ENCODE assay signal across 9 cellular contexts in genomic region chr7:6705959-6706665, GRCh38. TPM values are rescaled to one million over a fixed set of nuclear protein-coding genes. Genes with fewer than 3 reads are reported as not detected.
DNase-seq lines count a peak whose midpoint lies in the region; ATAC-seq, FAIRE-seq and TF ChIP-seq lines count a peak whose summit lies in the region.
"Had no signal": no experiment of that assay in that cellular context is flagged by ENCODE, and none has a peak within 500 bp of the region (broad histone marks: within the 10 kb centered on the region; RNA-seq: fewer than 3 reads in every experiment).

No MANE protein-coding gene starts in this region.

- H3K4me1 ChIP-seq in esophagus muscularis mucosa = peaks cover 35 to 45% (median 37%) of the 10 kb centered on the region in 4 donors

- intact Hi-C loops in esophagus muscularis mucosa (cut with DNase I) = loop anchor here (5.0 kb wide), 1 partner anchor 69 kb away; the partner anchor contains the start of gene ZNF316

- H3K27ac ChIP-seq in esophagus muscularis mucosa (replicated peaks in 1 of 4) = peak overlapping the region; percentile 89 to 94 (median 92)

- peak overlapping the region; percentile 73 to 86 for H3K27ac Mint-ChIP-seq in natural killer cell treated with Interleukin-12 subunit alpha and Interleukin-12 subunit beta and Interleukin-15 and Interleukin-18, amount 100 ng/mL, for 72 hours
- H3K27ac Mint-ChIP-seq in type B pancreatic cell = peak overlapping the region; percentile 94

- peaks cover 40 to 49% of the 10 kb centered on the region in 2 donors for H3K4me1 Mint-ChIP-seq in natural killer cell treated with Interleukin-12 subunit alpha and Interleukin-12 subunit beta and Interleukin-15 and Interleukin-18, amount 100 ng/mL, for 72 hours (ENCODE audit: low read depth in 2 of 2)
- peaks cover 23% of the 10 kb centered on the region for H3K4me1 Mint-ChIP-seq in type B pancreatic cell (ENCODE audit: unreplicated experiment)

- no peak for TF ChIP-seq CTCF in esophagus muscularis mucosa (IDR thresholded peaks at IDR 0.05)
- TF ChIP-seq CTCF in type B pancreatic cell (conservative IDR thresholded peaks at IDR 0.05) = no peak

- peak overlapping the region; percentile 88 to 100 (median 96) for H3K4me3 ChIP-seq in esophagus muscularis mucosa

- H3K36me3 Mint-ChIP-seq in natural killer cell treated with Interleukin-12 subunit alpha and Interleukin-12 subunit beta and Interleukin-15 and Interleukin-18, amount 100 ng/mL, for 72 hours = peaks cover 38% of the 10 kb centered on the region
- H3K36me3 Mint-ChIP-seq in type B pancreatic cell = peaks cover 38% of the 10 kb centered on the region

- peak; percentile 68 for ATAC-seq in natural killer cell treated with Interleukin-12 subunit alpha and Interleukin-12 subunit beta and Interleukin-15 and Interleukin-18, amount 100 ng/mL, for 72 hours

- H3K27me3 ChIP-seq in esophagus muscularis mucosa = no peaks in the 10 kb centered on the region

- H3K27me3 Mint-ChIP-seq in natural killer cell treated with Interleukin-12 subunit alpha and Interleukin-12 subunit beta and Interleukin-15 and Interleukin-18, amount 100 ng/mL, for 72 hours = peaks cover 9% of the 10 kb centered on the region in 2 donors
- H3K27me3 Mint-ChIP-seq in type B pancreatic cell = peaks cover 11% of the 10 kb centered on the region

- TF ChIP-seq POLR2A in GM12891 (IDR thresholded peaks at IDR 0.05; ENCODE audit: low read depth, low read length) (no peak), esophagus muscularis mucosa (IDR thresholded peaks at IDR 0.05; ENCODE audit: low read depth) (no peak)

- H3K36me3 ChIP-seq in esophagus muscularis mucosa = peaks cover 16 to 32% (median 21%) of the 10 kb centered on the region in 4 donors

- peaks cover 8% of the 10 kb centered on the region for H3K9me3 Mint-ChIP-seq in natural killer cell treated with Interleukin-12 subunit alpha and Interleukin-12 subunit beta and Interleukin-15 and Interleukin-18, amount 100 ng/mL, for 72 hours
- peaks cover 23% of the 10 kb centered on the region for H3K9me3 Mint-ChIP-seq in type B pancreatic cell

- DNase-seq in GM12891 (ENCODE audit: insufficient read length, low spot score) (peak; percentile 26), HCEC 1CT (peak; percentile 50), LoVo (ENCODE audit: low spot score) (peak; percentile 11), esophagus muscularis mucosa (ENCODE audit: extremely low spot score) (no peak), type B pancreatic cell (ENCODE audit: extremely low spot score, unreplicated experiment) (peak; percentile 70), NCI-H2107 (lab: John Stamatoyannopoulos, UW) (no peak)
- DNase-seq in activated CD8-positive, alpha-beta memory T cell treated with anti-CD3 and anti-CD28 coated beads, Interleukin-2, amount 50 U/mL, for 48 hours = peak; percentile 73
- DNase-seq in natural killer cell treated with Interleukin-12 subunit alpha and Interleukin-12 subunit beta and Interleukin-15 and Interleukin-18, amount 100 ng/mL, for 72 hours (ENCODE audit: low spot score) = peak; percentile 63

- peaks cover 0 to 10% (median 1%) of the 10 kb centered on the region in 4 donors for H3K9me3 ChIP-seq in esophagus muscularis mucosa

- peak; percentile 60 for FAIRE-seq in GM12891 (lab: Jason Lieb, UNC)
- FAIRE-seq: frontal cortex had no signal

- WGBS in esophagus muscularis mucosa = under 1% methylated on average over 34 of the region's 47 CpGs

- TF ChIP-seq EP300 in esophagus muscularis mucosa (IDR thresholded peaks at IDR 0.05) = no peak

- peak overlapping the region; percentile 91 for H3K4me3 Mint-ChIP-seq in natural killer cell treated with Interleukin-12 subunit alpha and Interleukin-12 subunit beta and Interleukin-15 and Interleukin-18, amount 100 ng/mL, for 72 hours
- H3K4me3 Mint-ChIP-seq in type B pancreatic cell = peak overlapping the region; percentile 97

TF ChIP-seq in GM12891, 5 proteins besides CTCF, POLR2A, EP300 and RAD21:
- no peak for TF ChIP-seq TAF1 (IDR thresholded peaks at IDR 0.05; ENCODE audit: low read depth, low read length)
- TF ChIP-seq SPI1 (IDR thresholded peaks at IDR 0.05; ENCODE audit: low read depth, low read length) = no peak
- TF ChIP-seq PAX5 (IDR thresholded peaks at IDR 0.05; ENCODE audit: insufficient read depth, low read length, severe bottlenecking) = no peak
- no peak for TF ChIP-seq POU2F2 (IDR thresholded peaks at IDR 0.05; ENCODE audit: low read depth, low read length)
- no peak; the same call in 1 of the 2 replicates for TF ChIP-seq POLR2AphosphoS5 (IDR thresholded peaks at IDR 0.05; ENCODE audit: low read depth, low read length)

RNA-seq across cellular contexts. Expression of gene ZNF12, which starts 0.6 kb away (rescaled TPM):
- 9.8 TPM for polyA plus RNA-seq in GM12891 (2012; ENCODE audit: low read depth, missing spikeins)
- total RNA-seq in esophagus muscularis mucosa (10 to 100 TPM; 19.4 to 25.6 (median 23.5) TPM), type B pancreatic cell (ENCODE audit: low replicate concordance) (28.3 and 30.9 TPM in 2 replicates)
- total RNA-seq in natural killer cell treated with Interleukin-12 subunit alpha and Interleukin-12 subunit beta and Interleukin-15 and Interleukin-18, amount 100 ng/mL, for 72 hours = 10 to 100 TPM; 23.9 to 26.2 TPM

RNA-seq across cellular contexts. Expression of gene RSPH10B2, which starts 47.8 kb away (rescaled TPM):
- not detected for polyA plus RNA-seq in GM12891 (2012; ENCODE audit: low read depth, missing spikeins)
- total RNA-seq in esophagus muscularis mucosa = under 1 TPM in 1 of 4 donors, not detected in 3; 0.26 TPM
- total RNA-seq in natural killer cell treated with Interleukin-12 subunit alpha and Interleukin-12 subunit beta and Interleukin-15 and Interleukin-18, amount 100 ng/mL, for 72 hours = under 1 TPM; 0.45 to 0.53 TPM
- 0.83 and 1.1 TPM in 2 replicates for total RNA-seq in type B pancreatic cell (ENCODE audit: low replicate concordance)

Comparison
In these comparisons a context has a peak if more than half of its experiments do, and no peak if none do; other contexts are left out.
1. DNase-seq: peak in GM12891 (single experiment), HCEC 1CT (single experiment), LoVo (single experiment), activated CD8-positive, alpha-beta memory T cell treated with anti-CD3 and anti-CD28 coated beads, Interleukin-2, amount 50 U/mL, for 48 hours (single experiment), natural killer cell treated with Interleukin-12 subunit alpha and Interleukin-12 subunit beta and Interleukin-15 and Interleukin-18, amount 100 ng/mL, for 72 hours (single experiment) and type B pancreatic cell (single experiment); none in esophagus muscularis mucosa (single experiment) and NCI-H2107 (single experiment).